ENCODE assay signal across 13 cellular contexts in genomic region chr5:375336-375920, GRCh38. TPM values are rescaled to one million over a fixed set of nuclear protein-coding genes. Genes with fewer than 3 reads are reported as not detected.
DNase-seq lines count a peak whose midpoint lies in the region; ATAC-seq and TF ChIP-seq lines count a peak whose summit lies in the region.
"Had no signal": no experiment of that assay in that cellular context is flagged by ENCODE, and none has a peak within 500 bp of the region (broad histone marks: within the 10 kb centered on the region; RNA-seq: fewer than 3 reads in every experiment).

No MANE protein-coding gene starts in this region.

- H3K27ac Mint-ChIP-seq in activated CD8-positive, alpha-beta memory T cell treated with anti-CD3 and anti-CD28 coated beads, Interleukin-2, amount 10 ng/mL, durations not matched to agents 7 days and 5 days: peak overlapping the region; percentile 96
- H3K27ac Mint-ChIP-seq in type B pancreatic cell: peak overlapping the region; percentile 89

- H3K36me3 ChIP-seq in right atrium auricular region: no peaks in the 10 kb centered on the region
- H3K36me3 ChIP-seq: BE2C, heart left ventricle had no signal

- H3K4me1 ChIP-seq in right atrium auricular region: peaks cover 0 to 14% of the 10 kb centered on the region in 2 donors
- H3K4me1 ChIP-seq: BE2C had no signal

- no peaks in the 10 kb centered on the region for H3K27me3 Mint-ChIP-seq in activated CD8-positive, alpha-beta memory T cell treated with anti-CD3 and anti-CD28 coated beads, Interleukin-2, amount 10 ng/mL, durations not matched to agents 7 days and 5 days
- peaks cover 6% of the 10 kb centered on the region for H3K27me3 Mint-ChIP-seq in type B pancreatic cell

- no peak overlapping the region for H3K4me3 Mint-ChIP-seq in activated CD8-positive, alpha-beta memory T cell treated with anti-CD3 and anti-CD28 coated beads, Interleukin-2, amount 10 ng/mL, durations not matched to agents 7 days and 5 days
- H3K4me3 Mint-ChIP-seq in type B pancreatic cell: peak overlapping the region; percentile 65

- H3K9me3 ChIP-seq in right atrium auricular region: no peaks in the 10 kb centered on the region
- H3K9me3 ChIP-seq: BE2C had no signal

- ATAC-seq in Right ventricle myocardium superior (ENCODE audit: poor library complexity): no peak
- no peak for ATAC-seq in activated CD8-positive, alpha-beta memory T cell treated with anti-CD3 and anti-CD28 coated beads, Interleukin-2, amount 10 ng/mL, durations not matched to agents 7 days and 5 days
- ATAC-seq: effector memory CD8-positive, alpha-beta T cell had no signal

- no peaks in the 10 kb centered on the region for H3K9me3 Mint-ChIP-seq in activated CD8-positive, alpha-beta memory T cell treated with anti-CD3 and anti-CD28 coated beads, Interleukin-2, amount 10 ng/mL, durations not matched to agents 7 days and 5 days (ENCODE audit: low read depth)
- no peaks in the 10 kb centered on the region for H3K9me3 Mint-ChIP-seq in type B pancreatic cell
- H3K9me3 Mint-ChIP-seq: effector memory CD8-positive, alpha-beta T cell had no signal

- no peak for TF ChIP-seq CTCF in right atrium auricular region (IDR thresholded peaks at IDR 0.05)
- no peak for TF ChIP-seq CTCF in type B pancreatic cell (conservative IDR thresholded peaks at IDR 0.05)

- CTCF ChIA-PET in activated CD8-positive, alpha-beta memory T cell treated with anti-CD3 and anti-CD28 coated beads, Interleukin-2, amount 10 ng/mL, durations not matched to agents 7 days and 5 days (lab: Charles Lee): interaction anchor here (1.2 kb wide), 1 partner anchor 55 kb away, joined by 4 read pairs; no protein-coding TSS in a partner anchor

- DNase-seq in right atrium auricular region (ENCODE audit: low spot score) (peak; percentile 36), Right ventricle myocardium superior (no peak), islet precursor cell (peak; percentile 48), type B pancreatic cell (ENCODE audit: extremely low spot score, unreplicated experiment) (peak; percentile 63), dedifferentiated amniotic fluid mesenchymal stem cell (ENCODE audit: extremely low spot score) (no peak), cerebellar nuclear complex (lab: John Stamatoyannopoulos, UW) (no peak), foreskin melanocyte (no peak)
- peak; percentile 39 for DNase-seq in activated CD8-positive, alpha-beta memory T cell treated with anti-CD3 and anti-CD28 coated beads, Interleukin-2, amount 10 ng/mL, durations not matched to agents 7 days and 5 days
- DNase-seq: effector memory CD8-positive, alpha-beta T cell; mammary epithelial cell; NCI-H1694 had no signal

- peaks cover 34% of the 10 kb centered on the region for H3K36me3 Mint-ChIP-seq in activated CD8-positive, alpha-beta memory T cell treated with anti-CD3 and anti-CD28 coated beads, Interleukin-2, amount 10 ng/mL, durations not matched to agents 7 days and 5 days
- H3K36me3 Mint-ChIP-seq in type B pancreatic cell: peaks cover 5% of the 10 kb centered on the region

- no peak overlapping the region for H3K27ac ChIP-seq in right atrium auricular region
- H3K27ac ChIP-seq: heart left ventricle had no signal

- H3K4me1 Mint-ChIP-seq in activated CD8-positive, alpha-beta memory T cell treated with anti-CD3 and anti-CD28 coated beads, Interleukin-2, amount 10 ng/mL, durations not matched to agents 7 days and 5 days: peaks cover 85% of the 10 kb centered on the region
- H3K4me1 Mint-ChIP-seq in type B pancreatic cell (ENCODE audit: unreplicated experiment): peaks cover 18% of the 10 kb centered on the region

- intact Hi-C loops in Right ventricle myocardium superior (cut with DNase I): no loop called here

- peaks cover 0 to 3% of the 10 kb centered on the region in 2 donors for H3K27me3 ChIP-seq in right atrium auricular region
- H3K27me3 ChIP-seq: BE2C had no signal

- no peak overlapping the region for H3K4me3 ChIP-seq in right atrium auricular region
- H3K4me3 ChIP-seq: heart left ventricle had no signal

RNA-seq across cellular contexts. Expression of gene AHRR, which starts 53.9 kb away (rescaled TPM):
- total RNA-seq in right atrium auricular region (under 1 TPM; 0.12 to 0.30 TPM), Right ventricle myocardium superior (1.8 TPM), type B pancreatic cell (ENCODE audit: low replicate concordance) (7.9 and 13.4 TPM in 2 replicates)
- 10 to 100 TPM; 56.8 to 64.0 TPM for total RNA-seq in activated CD8-positive, alpha-beta memory T cell treated with anti-CD3 and anti-CD28 coated beads, Interleukin-2, amount 10 ng/mL, durations not matched to agents 7 days and 5 days

Comparison
In these comparisons a context has a peak if more than half of its experiments do, and no peak if none do; other contexts are left out.
1. DNase-seq: peak in right atrium auricular region (single experiment), activated CD8-positive, alpha-beta memory T cell treated with anti-CD3 and anti-CD28 coated beads, Interleukin-2, amount 10 ng/mL, durations not matched to agents 7 days and 5 days (single experiment), islet precursor cell (single experiment) and type B pancreatic cell (single experiment); none in Right ventricle myocardium superior (single experiment), dedifferentiated amniotic fluid mesenchymal stem cell (single experiment), cerebellar nuclear complex (0 of 2) and foreskin melanocyte (single experiment).